Comparison of ENCODE assay signal across 26 cellular contexts in the genomic region with DNA sequence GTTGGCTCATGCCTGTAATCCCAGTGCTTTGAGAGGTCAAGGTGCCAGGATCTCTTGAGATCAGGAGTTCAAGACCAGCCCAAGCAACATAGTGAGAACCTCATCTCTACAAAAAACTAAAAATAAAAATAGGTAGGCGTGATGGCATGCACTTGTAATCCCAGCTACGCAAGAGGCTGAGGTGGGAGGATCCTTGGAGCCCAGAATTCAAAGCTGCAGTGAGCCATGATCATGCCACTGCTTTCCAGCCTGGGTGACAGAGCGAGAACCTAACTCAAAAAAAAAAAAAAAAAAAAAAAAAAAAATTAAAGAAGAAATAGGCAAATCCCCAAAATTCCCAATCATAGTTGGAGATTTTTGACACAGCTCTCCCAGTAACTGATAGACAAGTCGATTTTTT.
"Had no signal": no experiment of that assay in that cellular context is flagged by ENCODE, and none has a peak within 500 bp of the region (broad histone marks: within the 10 kb centered on the region; RNA-seq: fewer than 3 reads in every experiment).

No MANE protein-coding gene starts in this region.

- H3K36me3 ChIP-seq: ascending aorta, breast epithelium, cardiac muscle cell, colonic mucosa, esophagus squamous epithelium, WERI-Rb-1 had no signal

- H3K9me3 ChIP-seq: ascending aorta, breast epithelium, colonic mucosa, esophagus squamous epithelium had no signal

- H3K4me3 ChIP-seq: ascending aorta, breast epithelium, cardiac muscle cell, colonic mucosa, dorsolateral prefrontal cortex, esophagus squamous epithelium had no signal

- DNase-seq: activated B cell treated with CpG ODN at 0.5 μM for 24 hours; activated CD4-positive, alpha-beta memory T cell treated with anti-CD3 and anti-CD28 coated beads, Interleukin-2, amount 10 ng/mL, durations not matched to agents 7 days and 5 days; activated CD4-positive, alpha-beta T cell treated with anti-CD3 and anti-CD28 coated beads, Interleukin-2, amount 10 ng/mL, durations not matched to agents 7 days and 5 days; activated CD4-positive, alpha-beta T cell treated with anti-CD3 and anti-CD28 coated beads, Interleukin-2, amount 50 U/mL, for 4 hours; activated CD8-positive, alpha-beta memory T cell treated with anti-CD3 and anti-CD28 coated beads, Interleukin-2, amount 50 U/mL, for 48 hours; activated gamma-delta T cell; activated naive CD4-positive, alpha-beta T cell; activated naive CD4-positive, alpha-beta T cell treated with anti-CD3 and anti-CD28 coated beads, Interleukin-2, amount 10 ng/mL, durations not matched to agents 7 days and 5 days; activated naive CD8-positive, alpha-beta T cell treated with anti-CD3 and anti-CD28 coated beads, Interleukin-2, amount 10 ng/mL, durations not matched to agents 7 days and 5 days; activated T-cell treated with anti-CD3 and anti-CD28 coated beads for 4 hours; activated T-cell treated with anti-CD3 and anti-CD28 coated beads, Interleukin-2, amount 50 U/mL, for 24 hours; activated T-cell treated with anti-CD3 and anti-CD28 coated beads, Interleukin-2, amount 50 U/mL, for 72 hours; central memory CD4-positive, alpha-beta T cell; cerebellar nuclear complex; colonic mucosa; effector memory CD8-positive, alpha-beta T cell; esophagus squamous epithelium; T-helper 1 cell; T-helper 17 cell; T1000; WERI-Rb-1 had no signal

- H3K4me1 ChIP-seq: ascending aorta, breast epithelium, colonic mucosa, esophagus squamous epithelium had no signal

- H3K27ac ChIP-seq: ascending aorta, breast epithelium, cardiac muscle cell, colonic mucosa, dorsolateral prefrontal cortex, epithelial cell of prostate, esophagus squamous epithelium, WERI-Rb-1 had no signal
